15 cellular contexts compared by ENCODE assay signal in the genomic region with DNA sequence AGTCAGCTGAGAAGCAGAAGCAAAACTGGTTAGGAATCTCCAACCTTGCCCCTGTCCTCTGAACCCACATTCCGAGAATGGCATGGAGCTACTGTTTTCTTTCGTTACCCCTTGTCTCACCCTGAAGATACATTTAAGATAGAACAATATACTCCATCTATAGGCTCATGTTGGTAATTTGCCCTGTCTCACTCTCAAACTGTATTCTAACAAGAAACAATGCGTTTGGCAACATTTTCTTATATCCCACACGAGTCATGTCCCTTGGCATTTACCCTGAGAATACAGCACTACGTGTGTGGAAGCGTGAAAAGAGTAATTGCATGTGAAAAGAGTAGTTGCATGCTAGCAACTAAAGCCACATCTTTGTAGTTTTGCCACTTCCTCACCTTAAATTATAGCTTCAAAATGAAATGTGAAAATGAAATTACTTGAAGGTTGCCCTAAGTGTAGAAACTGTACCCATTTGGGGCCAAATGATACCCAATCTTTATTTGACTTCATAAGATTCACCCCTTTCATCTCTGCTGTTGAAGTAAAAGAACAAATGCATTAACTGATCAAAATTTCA. TPM values are rescaled to one million over a fixed set of nuclear protein-coding genes. Genes with fewer than 3 reads are reported as not detected.
DNase-seq lines count a peak whose midpoint lies in the region; ATAC-seq and TF ChIP-seq lines count a peak whose summit lies in the region.
"Had no signal": no experiment of that assay in that cellular context is flagged by ENCODE, and none has a peak within 500 bp of the region (broad histone marks: within the 10 kb centered on the region; RNA-seq: fewer than 3 reads in every experiment).

No MANE protein-coding gene starts in this region.

- no peak for DNase-seq in activated CD4-positive, alpha-beta T cell treated with anti-CD3 and anti-CD28 coated beads for 36 hours
- no peak for DNase-seq in activated CD4-positive, alpha-beta T cell treated with anti-CD3 and anti-CD28 coated beads, Interleukin-2, amount 50 U/mL, for 4 hours
- peak; percentile 41 for DNase-seq in activated CD8-positive, alpha-beta T cell treated with anti-CD3 and anti-CD28 coated beads for 36 hours
- DNase-seq in natural killer cell treated with Interleukin-12 subunit alpha and Interleukin-12 subunit beta and Interleukin-15 and Interleukin-18, amount 100 ng/mL, for 72 hours (ENCODE audit: low spot score), result no peak
- DNase-seq in islet precursor cell (no peak), DMS53 (lab: John Stamatoyannopoulos, UW) (no peak), NCI-H128 (lab: John Stamatoyannopoulos, UW; ENCODE audit: unreplicated experiment) (no peak)
- DNase-seq: foreskin melanocyte; KBM-7; mammary epithelial cell; NCI-H446 treated with DMSO at 0.1 percent for 48 hours; stimulated activated CD4-positive, alpha-beta T cell treated with anti-CD3 and anti-CD28 coated beads, Interleukin-4, amount 100 ng/mL, for 24 hours; SW 1271 had no signal

- ATAC-seq in activated CD4-positive, alpha-beta T cell treated with anti-CD3 and anti-CD28 coated beads for 36 hours, result peak; percentile 78
- ATAC-seq in GM21786 (IDR thresholded peaks at IDR 0.05; ENCODE audit: unreplicated experiment), result peak; percentile 27
- peak; percentile 75 for ATAC-seq in activated CD8-positive, alpha-beta T cell treated with anti-CD3 and anti-CD28 coated beads for 36 hours
- peak; percentile 58 to 62 for ATAC-seq in natural killer cell treated with Interleukin-12 subunit alpha and Interleukin-12 subunit beta and Interleukin-15 and Interleukin-18, amount 100 ng/mL, for 72 hours
- ATAC-seq: sciatic nerve had no signal

- POLR2A ChIA-PET in activated CD4-positive, alpha-beta T cell treated with anti-CD3 and anti-CD28 coated beads for 36 hours (lab: Charles Lee), result interaction anchor here (0.6 to 1.4 kb wide), 2 partner anchors 24 to 37 kb away, joined by 3 read pairs; no protein-coding TSS in a partner anchor
- POLR2A ChIA-PET in activated CD8-positive, alpha-beta T cell treated with anti-CD3 and anti-CD28 coated beads for 36 hours (lab: Charles Lee), result interaction anchor here (0.6 to 3.7 kb wide), 16 partner anchors 8 to 80 kb away, joined by 3 to 35 read pairs (median 4); a partner anchor contains a TSS

- H3K27ac Mint-ChIP-seq in activated CD4-positive, alpha-beta T cell treated with anti-CD3 and anti-CD28 coated beads for 36 hours, result peak overlapping the region; percentile 89
- H3K27ac Mint-ChIP-seq in activated CD8-positive, alpha-beta T cell treated with anti-CD3 and anti-CD28 coated beads for 36 hours, result peak overlapping the region; percentile 94
- H3K27ac Mint-ChIP-seq in natural killer cell treated with Interleukin-12 subunit alpha and Interleukin-12 subunit beta and Interleukin-15 and Interleukin-18, amount 100 ng/mL, for 72 hours, result peak overlapping the region; percentile 93

- TF ChIP-seq CTCF in activated CD8-positive, alpha-beta T cell treated with anti-CD3 and anti-CD28 coated beads for 36 hours (IDR thresholded peaks at IDR 0.05), result peak; percentile 49

- CTCF ChIA-PET in activated CD4-positive, alpha-beta T cell treated with anti-CD3 and anti-CD28 coated beads for 36 hours (lab: Charles Lee), result interaction anchor here (0.6 to 3.6 kb wide), 17 partner anchors 8 to 246 kb away, joined by 3 to 26 read pairs (median 3); a partner anchor contains a TSS
- CTCF ChIA-PET in activated CD8-positive, alpha-beta T cell treated with anti-CD3 and anti-CD28 coated beads for 36 hours (lab: Charles Lee), result interaction anchor here (0.8 to 7.6 kb wide), 15 partner anchors 11 to 210 kb away, joined by 3 to 88 read pairs (median 6); a partner anchor contains a TSS

- no peaks in the 10 kb centered on the region for H3K9me3 Mint-ChIP-seq in activated CD4-positive, alpha-beta T cell treated with anti-CD3 and anti-CD28 coated beads for 36 hours (ENCODE audit: low read depth)
- no peaks in the 10 kb centered on the region for H3K9me3 Mint-ChIP-seq in activated CD8-positive, alpha-beta T cell treated with anti-CD3 and anti-CD28 coated beads for 36 hours
- no peaks in the 10 kb centered on the region for H3K9me3 Mint-ChIP-seq in natural killer cell treated with Interleukin-12 subunit alpha and Interleukin-12 subunit beta and Interleukin-15 and Interleukin-18, amount 100 ng/mL, for 72 hours

- H3K4me1 Mint-ChIP-seq in activated CD4-positive, alpha-beta T cell treated with anti-CD3 and anti-CD28 coated beads for 36 hours, result peaks cover 86% of the 10 kb centered on the region
- H3K4me1 Mint-ChIP-seq in activated CD8-positive, alpha-beta T cell treated with anti-CD3 and anti-CD28 coated beads for 36 hours (ENCODE audit: low read depth), result peaks cover 93% of the 10 kb centered on the region
- peaks cover 75 to 83% of the 10 kb centered on the region in 2 donors for H3K4me1 Mint-ChIP-seq in natural killer cell treated with Interleukin-12 subunit alpha and Interleukin-12 subunit beta and Interleukin-15 and Interleukin-18, amount 100 ng/mL, for 72 hours (ENCODE audit: low read depth in 2 of 2)

- peak overlapping the region; percentile 48 for H3K4me3 Mint-ChIP-seq in activated CD4-positive, alpha-beta T cell treated with anti-CD3 and anti-CD28 coated beads for 36 hours
- peak overlapping the region; percentile 84 for H3K4me3 Mint-ChIP-seq in activated CD8-positive, alpha-beta T cell treated with anti-CD3 and anti-CD28 coated beads for 36 hours
- peak overlapping the region; percentile 89 for H3K4me3 Mint-ChIP-seq in natural killer cell treated with Interleukin-12 subunit alpha and Interleukin-12 subunit beta and Interleukin-15 and Interleukin-18, amount 100 ng/mL, for 72 hours

- H3K36me3 Mint-ChIP-seq in activated CD4-positive, alpha-beta T cell treated with anti-CD3 and anti-CD28 coated beads for 36 hours (ENCODE audit: low read depth), result peaks cover 23% of the 10 kb centered on the region
- H3K36me3 Mint-ChIP-seq in activated CD8-positive, alpha-beta T cell treated with anti-CD3 and anti-CD28 coated beads for 36 hours (ENCODE audit: low read depth), result peaks cover 85% of the 10 kb centered on the region
- peaks cover 79% of the 10 kb centered on the region for H3K36me3 Mint-ChIP-seq in natural killer cell treated with Interleukin-12 subunit alpha and Interleukin-12 subunit beta and Interleukin-15 and Interleukin-18, amount 100 ng/mL, for 72 hours

- no peaks in the 10 kb centered on the region for H3K27me3 Mint-ChIP-seq in activated CD4-positive, alpha-beta T cell treated with anti-CD3 and anti-CD28 coated beads for 36 hours
- no peaks in the 10 kb centered on the region for H3K27me3 Mint-ChIP-seq in activated CD8-positive, alpha-beta T cell treated with anti-CD3 and anti-CD28 coated beads for 36 hours
- no peaks in the 10 kb centered on the region for H3K27me3 Mint-ChIP-seq in natural killer cell treated with Interleukin-12 subunit alpha and Interleukin-12 subunit beta and Interleukin-15 and Interleukin-18, amount 100 ng/mL, for 72 hours

- intact Hi-C loops in activated CD4-positive, alpha-beta T cell treated with anti-CD3 and anti-CD28 coated beads for 36 hours (cut with DNase I, micrococcal nuclease), result loop anchor here in 1 of 2 experiments (2.0 kb wide), 1 partner anchor 16 kb away; no protein-coding TSS in a partner anchor
- intact Hi-C loops in activated CD8-positive, alpha-beta T cell treated with anti-CD3 and anti-CD28 coated beads for 36 hours (cut with micrococcal nuclease), result no loop called here

RNA-seq across cellular contexts. Expression of a gene that starts 5.3 kb away (rescaled TPM):
- 10 to 100 TPM; 35.9 to 40.3 TPM for total RNA-seq in activated CD4-positive, alpha-beta T cell treated with anti-CD3 and anti-CD28 coated beads for 36 hours
- 10 to 100 TPM; 90.0 to 93.5 TPM for total RNA-seq in activated CD8-positive, alpha-beta T cell treated with anti-CD3 and anti-CD28 coated beads for 36 hours
- 1,000 to 10,000 TPM in 1 of 2 donors, 100 to 1,000 TPM in 1; 677 to 1,669 TPM for total RNA-seq in natural killer cell treated with Interleukin-12 subunit alpha and Interleukin-12 subunit beta and Interleukin-15 and Interleukin-18, amount 100 ng/mL, for 72 hours

RNA-seq across cellular contexts. Expression of a gene that starts 32.8 kb away (rescaled TPM):
- total RNA-seq in activated CD4-positive, alpha-beta T cell treated with anti-CD3 and anti-CD28 coated beads for 36 hours, result 100 to 1,000 TPM; 180 to 217 TPM
- total RNA-seq in activated CD8-positive, alpha-beta T cell treated with anti-CD3 and anti-CD28 coated beads for 36 hours, result 100 to 1,000 TPM; 379 to 388 TPM
- total RNA-seq in natural killer cell treated with Interleukin-12 subunit alpha and Interleukin-12 subunit beta and Interleukin-15 and Interleukin-18, amount 100 ng/mL, for 72 hours, result 100 to 1,000 TPM; 434 to 816 TPM
- total RNA-seq: mammary epithelial cell had no signal

RNA-seq across cellular contexts. Expression of a gene that starts 51.6 kb away (rescaled TPM):
- 10 to 100 TPM in 1 of 2 experiments, 1 to 10 TPM in 1; 10.0 to 11.0 TPM for total RNA-seq in activated CD4-positive, alpha-beta T cell treated with anti-CD3 and anti-CD28 coated beads for 36 hours
- total RNA-seq in activated CD8-positive, alpha-beta T cell treated with anti-CD3 and anti-CD28 coated beads for 36 hours, result 10 to 100 TPM; 19.1 to 19.5 TPM
- total RNA-seq in natural killer cell treated with Interleukin-12 subunit alpha and Interleukin-12 subunit beta and Interleukin-15 and Interleukin-18, amount 100 ng/mL, for 72 hours, result 1 to 10 TPM in 1 of 2 donors, under 1 TPM in 1; 0.92 to 1.2 TPM
- total RNA-seq: mammary epithelial cell had no signal

Comparison
In these comparisons a context has a peak if more than half of its experiments do, and no peak if none do; other contexts are left out.
1. ATAC-seq: peak in every context shown above with its lines; median percentile 78 in activated CD4-positive, alpha-beta T cell treated with anti-CD3 and anti-CD28 coated beads for 36 hours; 75 in activated CD8-positive, alpha-beta T cell treated with anti-CD3 and anti-CD28 coated beads for 36 hours; 60 in natural killer cell treated with Interleukin-12 subunit alpha and Interleukin-12 subunit beta and Interleukin-15 and Interleukin-18, amount 100 ng/mL, for 72 hours; 27 in GM21786.
2. RNA of a gene that starts 5.3 kb away (total RNA-seq): 677 to 1,669 TPM in natural killer cell treated with Interleukin-12 subunit alpha and Interleukin-12 subunit beta and Interleukin-15 and Interleukin-18, amount 100 ng/mL, for 72 hours; 90.0 to 93.5 TPM in activated CD8-positive, alpha-beta T cell treated with anti-CD3 and anti-CD28 coated beads for 36 hours and 35.9 to 40.3 TPM in activated CD4-positive, alpha-beta T cell treated with anti-CD3 and anti-CD28 coated beads for 36 hours; every median in the first group is over 4 times any median in the second.
3. RNA of a gene that starts 51.6 kb away (total RNA-seq): 19.1 to 19.5 TPM in activated CD8-positive, alpha-beta T cell treated with anti-CD3 and anti-CD28 coated beads for 36 hours and 10.0 to 11.0 TPM in activated CD4-positive, alpha-beta T cell treated with anti-CD3 and anti-CD28 coated beads for 36 hours; 0.92 to 1.2 TPM in natural killer cell treated with Interleukin-12 subunit alpha and Interleukin-12 subunit beta and Interleukin-15 and Interleukin-18, amount 100 ng/mL, for 72 hours; every median in the first group is over 4 times any median in the second.
4. Peak in every context shown above with its lines, with median percentiles within 50 percentile points of each other: H3K27ac Mint-ChIP-seq and H3K4me3 Mint-ChIP-seq.